Comparison of ENCODE assay signal across 8 cellular contexts in the genomic region with DNA sequence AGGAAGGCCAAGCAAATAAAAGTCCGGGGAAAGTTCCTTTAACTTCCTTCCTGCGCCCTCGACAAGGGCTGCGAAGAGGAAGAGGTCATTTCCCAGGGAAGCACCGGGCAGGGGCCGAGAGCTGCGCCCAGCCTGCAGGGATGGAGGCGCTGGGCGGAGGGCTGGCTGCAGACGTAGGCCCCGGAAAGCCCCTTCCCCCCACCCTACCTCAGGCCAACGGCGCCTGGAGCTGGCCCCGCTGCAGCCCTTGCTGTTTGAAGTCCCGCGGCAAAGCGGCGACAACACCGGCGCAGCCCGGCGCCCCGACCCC.
DNase-seq lines count a peak whose midpoint lies in the region; ATAC-seq and TF ChIP-seq lines count a peak whose summit lies in the region.

No MANE protein-coding gene starts in this region.

- CTCF ChIA-PET in AG04449 (lab: Yijun Ruan, JAX): interaction anchor here (0.7 to 2.4 kb wide), 6 partner anchors 8 to 58 kb away, joined by 3 to 17 read pairs (median 4); no protein-coding TSS in a partner anchor

- no peak for TF ChIP-seq CTCF in AG04449 (IDR thresholded peaks at IDR 0.05; ENCODE audit: insufficient read depth, low read length, missing control alignments)
- TF ChIP-seq CTCF in lower leg skin (IDR thresholded peaks at IDR 0.05): no peak

- ATAC-seq in GM19023 (IDR thresholded peaks at IDR 0.05; ENCODE audit: unreplicated experiment): peak; percentile 18

- no peaks in the 10 kb centered on the region for H3K36me3 ChIP-seq in thymus (ENCODE audit: control insufficient read depth, insufficient read depth)

- H3K4me3 ChIP-seq in AG04449 (ENCODE audit: low read depth, low read length) (peak overlapping the region; percentile 72), lower leg skin (ENCODE audit: low read depth, poor library complexity, severe bottlenecking) (peak overlapping the region; percentile 80), thymus (ENCODE audit: low read length) (peak overlapping the region; percentile 99)

- 0% methylated on average over 4 to 14 of the region's 23 CpGs for WGBS in lower leg skin, 2 donors
- WGBS in thymus: under 1% methylated on average over 23 of the region's 23 CpGs

- POLR2A ChIA-PET in AG04449 (lab: Yijun Ruan, JAX): interaction anchor here (1.0 to 5.8 kb wide), 5 partner anchors 9 to 100 kb away, joined by 4 to 38 read pairs (median 6); a partner anchor contains a TSS

- no peaks in the 10 kb centered on the region for H3K27me3 ChIP-seq in thymus (ENCODE audit: control insufficient read depth, insufficient read depth)

- intact Hi-C loops in lower leg skin (cut with DNase I; ENCODE audit: low total_unique reads): no loop called here

- peaks cover 30% of the 10 kb centered on the region for H3K4me1 ChIP-seq in thymus (ENCODE audit: control insufficient read depth, insufficient read depth, low read length)

- H3K27ac ChIP-seq in caudate nucleus (ENCODE audit: low read depth, low read length) (peak overlapping the region; percentile 63), thymus (ENCODE audit: low read depth) (peak overlapping the region; percentile 99)

- no peak for TF ChIP-seq POLR2A in lower leg skin (IDR thresholded peaks at IDR 0.05)

- no peaks in the 10 kb centered on the region for H3K9me3 ChIP-seq in thymus (ENCODE audit: control insufficient read depth)

- DNase-seq in AG04449 (ENCODE audit: low read depth, low spot score): no peak
- DNase-seq in NAMALWA (ENCODE audit: low spot score): peak; percentile 25
- peak in 1 of 61 donors; percentile 45 for DNase-seq in caudate nucleus (lab: John Stamatoyannopoulos, UW)
- DNase-seq in lower leg skin (ENCODE audit: low spot score in 2 of 2): no peak
- DNase-seq in NCI-H1092 treated with DMSO at 0.1 percent for 48 hours (lab: John Stamatoyannopoulos, UW): no peak
- DNase-seq in putamen (ENCODE audit: low spot score): no peak
